Comparison of ENCODE assay signal across 9 cellular contexts in genomic region chr1:54489627-54490240, GRCh38. TPM values are rescaled to one million over a fixed set of nuclear protein-coding genes. Genes with fewer than 3 reads are reported as not detected.
A peak's percentile ranks its signal among the peaks of the same experiment; 100 is the strongest.
DNase-seq lines count a peak whose midpoint lies in the region; ATAC-seq, FAIRE-seq and TF ChIP-seq lines count a peak whose summit lies in the region.
"Had no signal": no experiment of that assay in that cellular context is flagged by ENCODE, and none has a peak within 500 bp of the region (broad histone marks: within the 10 kb centered on the region; RNA-seq: fewer than 3 reads in every experiment).

No MANE protein-coding gene starts in this region.

- H3K9me1 ChIP-seq in endothelial cell of umbilical vein (replicated peaks; ENCODE audit: control insufficient read depth, extremely low read depth, insufficient read depth, low read length): no peaks in the 10 kb centered on the region

- H3K79me2 ChIP-seq in PC-9 (ENCODE audit: low read depth) (no peaks in the 10 kb centered on the region), endothelial cell of umbilical vein (ENCODE audit: control insufficient read depth, insufficient read depth, low read length) (no peaks in the 10 kb centered on the region)

- BruUV-seq in PC-9 (replicated peaks; lab: Mats Ljungman, UMichigan) (no TSS peak), endothelial cell of umbilical vein (replicated peaks; lab: Mats Ljungman, UMichigan) (no TSS peak)

- intact Hi-C loops in PC-9 (cut with micrococcal nuclease; ENCODE audit: unreplicated experiment) (loop anchor here (1.0 to 5.0 kb wide), 10 partner anchors 167 to 533 kb away; partner anchors contain the start of genes CYB5RL, MRPL37, TCEANC2 and TMEM59), endothelial cell of umbilical vein (cut with micrococcal nuclease) (loop anchor here (1.0 to 5.0 kb wide), 11 partner anchors 154 to 629 kb away; partner anchors contain the start of genes CYB5RL, IFT25, MRPL37 and TCEANC2), gastrocnemius medialis (cut with DNase I; ENCODE audit: low total_unique reads) (loop anchor here (1.0 to 5.0 kb wide), 6 partner anchors 179 to 600 kb away; partner anchors contain the start of genes CYB5RL, MRPL37, TCEANC2 and TMEM59), aorta (cut with DNase I) (loop anchor here (1.0 to 10.0 kb wide), 8 partner anchors 217 to 435 kb away; partner anchors contain the start of genes TCEANC2 (in 1 of the 2), TMEM59 (in 1 of the 2) and TTC4 (in 1 of the 2))

- TF ChIP-seq POLR2A in endothelial cell of umbilical vein (IDR thresholded peaks at IDR 0.05; ENCODE audit: low read depth, low read length) (no peak), gastrocnemius medialis (IDR thresholded peaks at IDR 0.05) (no peak)

- POLR2A ChIA-PET in PC-9 (lab: Charles Lee; ENCODE audit: unreplicated experiment) (interaction anchor here (0.6 kb wide), 1 partner anchor 438 kb away, joined by 4 read pairs; no protein-coding TSS in a partner anchor), endothelial cell of umbilical vein (lab: Charles Lee) (interaction anchor here (1.0 to 1.6 kb wide), 2 partner anchors 82 to 177 kb away, joined by 3 to 4 read pairs; no protein-coding TSS in a partner anchor)

- CTCF ChIA-PET in PC-9 (lab: Charles Lee) (interaction anchor here (0.6 to 1.0 kb wide), 6 partner anchors 211 to 532 kb away, joined by 3 to 4 read pairs (median 3); no protein-coding TSS in a partner anchor), endothelial cell of umbilical vein (lab: Charles Lee) (interaction anchor here (0.6 to 7.2 kb wide), 55 partner anchors 10 to 629 kb away, joined by 3 to 122 read pairs (median 5); partner anchors contain the start of genes CYB5RL, MRPL37, SSBP3 and TCEANC2)

- H3K4me2 ChIP-seq in PC-9 (peak overlapping the region; percentile 99), endothelial cell of umbilical vein (ENCODE audit: insufficient read depth, low read length) (no peak overlapping the region)

- H3F3A ChIP-seq in PC-9 (ENCODE audit: insufficient read depth, low read depth): no peaks in the 10 kb centered on the region

- H2AFZ ChIP-seq in PC-9 (no peak overlapping the region), endothelial cell of umbilical vein (ENCODE audit: low read depth, low read length) (peak overlapping the region; percentile 67)

- H3K9me3 ChIP-seq in HAP-1 (no peaks in the 10 kb centered on the region), PC-9 (ENCODE audit: insufficient read depth, low read depth) (no peaks in the 10 kb centered on the region), endothelial cell of umbilical vein (replicated peaks; ENCODE audit: control insufficient read depth, insufficient read depth, low read length) (no peaks in the 10 kb centered on the region), gastrocnemius medialis (no peaks in the 10 kb centered on the region), aorta (ENCODE audit: control insufficient read depth, low read length) (no peaks in the 10 kb centered on the region)

- DNase-seq in HAP-1 (ENCODE audit: low spot score in 2 of 2): no peak
- no peak for DNase-seq in PC-9
- DNase-seq in endothelial cell of umbilical vein (ENCODE audit: low read depth, low spot score): no peak
- DNase-seq in gastrocnemius medialis: no peak
- no peak for DNase-seq in foreskin keratinocyte
- DNase-seq in EL: no peak
- no peak for DNase-seq in aorta

- H3K4me3 ChIP-seq in HAP-1 (peak overlapping the region; percentile 39), PC-9 (peak overlapping the region; percentile 64; the same call in 1 of the 2 replicates), endothelial cell of umbilical vein (replicated peaks in 1 of 3; ENCODE audit: insufficient read depth in 1 of 3, low read depth in 1 of 3, low read length in 3 of 3) (no peak overlapping the region), gastrocnemius medialis (peak overlapping the region in 3 of 4 donors; percentile 77 to 86 (median 84)), aorta (ENCODE audit: low read length in 2 of 2) (no peak overlapping the region)

- H3K27ac ChIP-seq in PC-9: no peak overlapping the region
- no peak overlapping the region for H3K27ac ChIP-seq in endothelial cell of umbilical vein (ENCODE audit: insufficient read depth, low read depth, low read length)
- peak overlapping the region; percentile 92 to 95 (median 94) for H3K27ac ChIP-seq in gastrocnemius medialis
- no peak overlapping the region for H3K27ac ChIP-seq in foreskin keratinocyte
- H3K27ac ChIP-seq in aorta (ENCODE audit: low read depth in 1 of 2, low read length in 2 of 2): no peak overlapping the region

- no peak for FAIRE-seq in endothelial cell of umbilical vein (lab: Jason Lieb, UNC)
- FAIRE-seq: endometrium had no signal

- no peaks in the 10 kb centered on the region for H3K9me2 ChIP-seq in PC-9 (ENCODE audit: insufficient read depth)

- H4K20me1 ChIP-seq in PC-9 (ENCODE audit: insufficient read depth): no peaks in the 10 kb centered on the region
- no peaks in the 10 kb centered on the region for H4K20me1 ChIP-seq in endothelial cell of umbilical vein (replicated peaks; ENCODE audit: control insufficient read depth, extremely low read depth, insufficient read depth, low read length)

- peaks cover 8% of the 10 kb centered on the region for H3K4me1 ChIP-seq in HAP-1
- peaks cover 5% of the 10 kb centered on the region; the same call in 1 of the 2 replicates for H3K4me1 ChIP-seq in PC-9 (replicated peaks; ENCODE audit: insufficient read depth)
- H3K4me1 ChIP-seq in endothelial cell of umbilical vein (ENCODE audit: control insufficient read depth, extremely low read depth, insufficient read depth, low read length): peaks cover 17% of the 10 kb centered on the region
- peaks cover 11 to 15% of the 10 kb centered on the region in 2 donors for H3K4me1 ChIP-seq in gastrocnemius medialis
- no peaks in the 10 kb centered on the region for H3K4me1 ChIP-seq in foreskin keratinocyte
- H3K4me1 ChIP-seq in aorta (ENCODE audit: control insufficient read depth in 1 of 2, insufficient read depth in 2 of 2, low read length in 2 of 2): no peaks in the 10 kb centered on the region

- no peaks in the 10 kb centered on the region for H3K27me3 ChIP-seq in HAP-1 (ENCODE audit: low read depth)
- H3K27me3 ChIP-seq in PC-9 (ENCODE audit: insufficient read depth, low read depth): 0 out of 2 replicates have a peak, but pooled peaks cover 5% of the 10 kb centered on the region
- H3K27me3 ChIP-seq in endothelial cell of umbilical vein (ENCODE audit: control insufficient read depth in 2 of 2, insufficient read depth in 2 of 2, low read length in 2 of 2): no peaks in the 10 kb centered on the region
- no peaks in the 10 kb centered on the region for H3K27me3 ChIP-seq in gastrocnemius medialis
- peaks cover 28% of the 10 kb centered on the region for H3K27me3 ChIP-seq in foreskin keratinocyte
- no peaks in the 10 kb centered on the region for H3K27me3 ChIP-seq in aorta (ENCODE audit: control insufficient read depth in 1 of 2, insufficient read depth in 2 of 2, low read length in 1 of 2)

- TF ChIP-seq CTCF in PC-9 (conservative IDR thresholded peaks at IDR 0.05) (peak; percentile 54; the same call in 1 of the 2 replicates), endothelial cell of umbilical vein (IDR thresholded peaks at IDR 0.05; ENCODE audit: extremely low read depth in 1 of 2, insufficient read depth in 1 of 2, low read depth in 1 of 2, low read length in 2 of 2) (no peak), gastrocnemius medialis (IDR thresholded peaks at IDR 0.05 in 4 of 5, conservative IDR thresholded peaks at IDR 0.05 in 1 of 5) (peak in 1 of 5 experiments; percentile 5), foreskin keratinocyte (conservative IDR thresholded peaks at IDR 0.05) (no peak)

- H3K9ac ChIP-seq in endothelial cell of umbilical vein (replicated peaks; ENCODE audit: extremely low read depth, insufficient read depth, low read length): no peak overlapping the region

- 13 to 16% methylated on average over 9 of the region's 9 CpGs for WGBS in aorta, 2 donors

- ATAC-seq in gastrocnemius medialis: no peak
- ATAC-seq in foreskin keratinocyte: no peak
- ATAC-seq in HG03565 (IDR thresholded peaks at IDR 0.05; ENCODE audit: unreplicated experiment): no peak
- no peak for ATAC-seq in aorta (ENCODE audit: low FRiP score)

- dilution Hi-C loops in endothelial cell of umbilical vein (cut with MboI; ENCODE audit: extremely low pct_ligation_motif_present, low sequenced_read_pairs): no loop called here

- H3K36me3 ChIP-seq in HAP-1 (replicated peaks) (no peaks in the 10 kb centered on the region), PC-9 (ENCODE audit: low read depth) (no peaks in the 10 kb centered on the region), endothelial cell of umbilical vein (ENCODE audit: control insufficient read depth in 2 of 2, extremely low read depth in 1 of 2, insufficient read depth in 2 of 2, low read length in 2 of 2) (no peaks in the 10 kb centered on the region), gastrocnemius medialis (no peaks in the 10 kb centered on the region), aorta (ENCODE audit: control insufficient read depth in 1 of 2, insufficient read depth in 2 of 2, low read length in 1 of 2) (no peaks in the 10 kb centered on the region)

- in situ Hi-C loops in HAP-1 (cut with MboI; ENCODE audit: low sequenced_read_pairs) (loop anchor here (5.0 to 10.0 kb wide), 2 partner anchors 82 to 415 kb away; partner anchors contain the start of gene SSBP3), gastrocnemius medialis (cut with MboI; ENCODE audit: low sequenced_read_pairs in 4 of 4) (loop anchor here (5.0 to 25.0 kb wide), 7 partner anchors 82 to 425 kb away; partner anchors contain the start of genes SSBP3 (in 2 of the 4), CYB5RL (in 1 of the 4) and MRPL37 (in 1 of the 4))

TF ChIP-seq in endothelial cell of umbilical vein, 7 proteins besides CTCF, POLR2A, EP300 and RAD21 (continues in another document):
- TF ChIP-seq FOS (IDR thresholded peaks at IDR 0.05; ENCODE audit: borderline replicate concordance, insufficient read depth, low read length) (no peak), JUN (IDR thresholded peaks at IDR 0.05; ENCODE audit: borderline replicate concordance, insufficient read depth, insufficient read length, low read depth) (no peak)

RNA-seq across cellular contexts. Expression of gene ACOT11, which starts 58.3 kb away (rescaled TPM):
- 24.9 and 25.7 TPM in 2 replicates for total RNA-seq in PC-9 (2021)
- total RNA-seq in endothelial cell of umbilical vein: 5.4 and 5.7 TPM in 2 replicates
- 4.5 and 5.5 TPM in 2 replicates for polyA plus RNA-seq in endothelial cell of umbilical vein
- polyA plus RNA-seq in endothelial cell of umbilical vein (2011; cell fraction: cytosol; rRNA removed): 3.3 and 3.5 TPM in 2 replicates
- 7.3 and 7.8 TPM in 2 replicates for polyA plus RNA-seq in endothelial cell of umbilical vein (2011; cell fraction: nucleus; rRNA removed)
- 2.0 and 3.1 TPM in 2 replicates for polyA plus RNA-seq in endothelial cell of umbilical vein (2012)
- 6.0 and 6.7 TPM in 2 replicates for polyA minus RNA-seq in endothelial cell of umbilical vein
- 3.2 TPM for polyA minus RNA-seq in endothelial cell of umbilical vein (2011; cell fraction: cytosol; rRNA and poly(A)+ RNA removed)
- polyA minus RNA-seq in endothelial cell of umbilical vein (2011; cell fraction: nucleus; rRNA and poly(A)+ RNA removed): 5.7 and 6.1 TPM in 2 replicates
- total RNA-seq in gastrocnemius medialis: 1 to 10 TPM in 2 of 4 donors, under 1 TPM in 2; 0.90 to 3.2 (median 1.2) TPM
- total RNA-seq in foreskin keratinocyte: 2.7 and 3.0 TPM in 2 replicates
- polyA plus RNA-seq in foreskin keratinocyte: 1.9 and 2.6 TPM in 2 replicates
- 10 to 100 TPM; 17.5 to 20.9 TPM for total RNA-seq in aorta
- 1 to 10 TPM; 6.4 to 7.3 TPM for polyA plus RNA-seq in aorta

Comparison
In these comparisons a context has a peak if more than half of its experiments do, and no peak if none do; other contexts are left out.
1. H3K4me3 ChIP-seq: peak in HAP-1 (single experiment), PC-9 (single experiment) and gastrocnemius medialis (3 of 4); none in endothelial cell of umbilical vein (0 of 3) and aorta (0 of 2).
2. H3K27ac ChIP-seq: peak in gastrocnemius medialis (4 of 4); none in PC-9 (single experiment), endothelial cell of umbilical vein (single experiment), foreskin keratinocyte (single experiment) and aorta (0 of 2).